ENCODE assay signal across 8 cellular contexts in the genomic region with DNA sequence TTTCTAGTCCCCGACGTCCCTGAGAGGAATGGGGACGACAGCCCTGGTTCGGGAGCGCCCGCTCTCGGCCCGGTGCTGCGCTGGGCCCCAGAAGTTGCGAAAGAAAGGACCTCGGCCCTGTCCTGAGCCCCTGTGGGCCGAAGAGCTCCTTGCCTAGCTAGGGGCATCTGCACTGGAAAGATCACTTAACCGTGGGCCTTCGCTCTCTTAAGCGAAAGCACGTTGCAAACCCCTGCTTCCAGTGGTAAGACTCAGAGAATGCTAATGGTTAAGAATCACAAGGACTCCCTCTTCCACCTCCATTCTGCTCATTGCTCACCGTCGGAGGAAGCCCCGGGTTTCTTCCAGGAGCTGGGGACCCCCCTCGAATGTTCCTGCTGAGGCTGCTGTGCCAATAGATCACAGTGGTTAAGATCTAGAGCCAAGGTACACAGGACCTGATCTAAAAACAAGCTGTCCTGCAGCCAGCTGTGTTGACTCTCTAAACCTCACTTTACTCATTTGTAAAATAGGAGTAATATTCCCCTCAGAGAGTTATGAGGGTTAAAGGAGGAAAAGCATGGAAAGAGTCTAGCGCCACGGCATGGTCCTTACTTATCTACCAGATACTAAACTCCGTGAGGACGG. TPM values are rescaled to one million over a fixed set of nuclear protein-coding genes. Genes with fewer than 3 reads are reported as not detected.
DNase-seq lines count a peak whose midpoint lies in the region; ATAC-seq, FAIRE-seq and TF ChIP-seq lines count a peak whose summit lies in the region.

No MANE protein-coding gene starts in this region.

- H3K36me3 Mint-ChIP-seq in activated T-cell treated with anti-CD3 and anti-CD28 coated beads, Interleukin-2, amount 50 U/mL, for 24 hours (ENCODE audit: low read depth), result peaks cover 52% of the 10 kb centered on the region
- peaks cover 24% of the 10 kb centered on the region for H3K36me3 Mint-ChIP-seq in osteocyte (ENCODE audit: unreplicated experiment)

- TF ChIP-seq POLR2A in endothelial cell of umbilical vein (IDR thresholded peaks at IDR 0.05; ENCODE audit: low read depth, low read length), result no peak

- H3K27ac ChIP-seq in OCI-LY7 (ENCODE audit: low read depth, low read length, poor library complexity, severe bottlenecking) (no peak overlapping the region), endothelial cell of umbilical vein (ENCODE audit: insufficient read depth, low read depth, low read length) (peak overlapping the region; percentile 74)

- dilution Hi-C loops in endothelial cell of umbilical vein (cut with MboI; ENCODE audit: extremely low pct_ligation_motif_present, low sequenced_read_pairs), result no loop called here

- DNase-seq in activated T-cell treated with anti-CD3 and anti-CD28 coated beads, Interleukin-2, amount 50 U/mL, for 24 hours, result no peak
- DNase-seq in activated T-cell treated with anti-CD3 and anti-CD28 coated beads, Interleukin-2, amount 50 U/mL, for 1 hour, result no peak
- DNase-seq in OCI-LY7 (ENCODE audit: low spot score) (no peak), endothelial cell of umbilical vein (ENCODE audit: low read depth, low spot score) (peak; percentile 41), osteocyte (ENCODE audit: extremely low spot score, unreplicated experiment) (no peak), SIG-M5 treated with dmso at 0.1 percent for 504 hours (lab: John Stamatoyannopoulos, UW; ENCODE audit: unreplicated experiment) (no peak)

- peak overlapping the region; percentile 87 for H3K4me3 Mint-ChIP-seq in activated T-cell treated with anti-CD3 and anti-CD28 coated beads, Interleukin-2, amount 50 U/mL, for 24 hours
- peak overlapping the region; percentile 82 for H3K4me3 Mint-ChIP-seq in osteocyte (ENCODE audit: unreplicated experiment)

- no peak for FAIRE-seq in endothelial cell of umbilical vein (lab: Jason Lieb, UNC)

- H3K4me1 ChIP-seq in OCI-LY7 (ENCODE audit: insufficient read depth, low read length, poor library complexity, severe bottlenecking), result peaks cover 7% of the 10 kb centered on the region
- peaks cover 12% of the 10 kb centered on the region for H3K4me1 ChIP-seq in endothelial cell of umbilical vein (ENCODE audit: control insufficient read depth, extremely low read depth, insufficient read depth, low read length)

- H3K27me3 ChIP-seq in endothelial cell of umbilical vein (ENCODE audit: control insufficient read depth in 2 of 2, insufficient read depth in 2 of 2, low read length in 2 of 2), result no peaks in the 10 kb centered on the region

- peaks cover 13% of the 10 kb centered on the region; the same call in 1 of the 2 replicates for H3K79me2 ChIP-seq in OCI-LY7 (ENCODE audit: insufficient read depth, low read depth, low read length)
- H3K79me2 ChIP-seq in endothelial cell of umbilical vein (ENCODE audit: control insufficient read depth, insufficient read depth, low read length), result peaks cover 38% of the 10 kb centered on the region

- H3K36me3 ChIP-seq in OCI-LY7 (ENCODE audit: insufficient read depth, low read length) (peaks cover 26% of the 10 kb centered on the region), endothelial cell of umbilical vein (ENCODE audit: control insufficient read depth in 2 of 2, extremely low read depth in 1 of 2, insufficient read depth in 2 of 2, low read length in 2 of 2) (peaks cover 0 to 2% of the 10 kb centered on the region in 2 experiments)

- H3K27ac Mint-ChIP-seq in activated T-cell treated with anti-CD3 and anti-CD28 coated beads, Interleukin-2, amount 50 U/mL, for 24 hours, result peak overlapping the region; percentile 82
- peak overlapping the region; percentile 73 for H3K27ac Mint-ChIP-seq in osteocyte (ENCODE audit: unreplicated experiment)

- no peaks in the 10 kb centered on the region for H3K9me2 ChIP-seq in OCI-LY7 (ENCODE audit: insufficient read depth, low read length)

- H3K4me2 ChIP-seq in OCI-LY7 (ENCODE audit: low read length), result peak overlapping the region; percentile 96
- peak overlapping the region; percentile 92 for H3K4me2 ChIP-seq in endothelial cell of umbilical vein (ENCODE audit: insufficient read depth, low read length)

- BruUV-seq in OCI-LY7 (replicated peaks; lab: Mats Ljungman, UMichigan), result no TSS peak
- TSS peak; percentile 39 for BruUV-seq in endothelial cell of umbilical vein (replicated peaks; lab: Mats Ljungman, UMichigan)

- ATAC-seq in GM21367 (IDR thresholded peaks at IDR 0.05; ENCODE audit: unreplicated experiment) (no peak), GM19035 (IDR thresholded peaks at IDR 0.05; ENCODE audit: unreplicated experiment) (no peak)

- no peak for TF ChIP-seq CTCF in OCI-LY7 (conservative IDR thresholded peaks at IDR 0.05; ENCODE audit: low read length)
- TF ChIP-seq CTCF in endothelial cell of umbilical vein (IDR thresholded peaks at IDR 0.05; ENCODE audit: extremely low read depth in 1 of 2, insufficient read depth in 1 of 2, low read depth in 1 of 2, low read length in 2 of 2), result no peak
- no peak for TF ChIP-seq CTCF in osteocyte (IDR thresholded peaks at IDR 0.05)

- no peaks in the 10 kb centered on the region for H3K9me3 ChIP-seq in OCI-LY7 (ENCODE audit: low read length)
- H3K9me3 ChIP-seq in endothelial cell of umbilical vein (replicated peaks; ENCODE audit: control insufficient read depth, insufficient read depth, low read length), result no peaks in the 10 kb centered on the region

- peaks cover 8% of the 10 kb centered on the region for H3K27me3 Mint-ChIP-seq in activated T-cell treated with anti-CD3 and anti-CD28 coated beads, Interleukin-2, amount 50 U/mL, for 24 hours
- H3K27me3 Mint-ChIP-seq in osteocyte (ENCODE audit: unreplicated experiment), result no peaks in the 10 kb centered on the region

- H2AFZ ChIP-seq in OCI-LY7 (ENCODE audit: low read length) (peak overlapping the region; percentile 100), endothelial cell of umbilical vein (ENCODE audit: low read depth, low read length) (peak overlapping the region; percentile 87)

- H3K9me3 Mint-ChIP-seq in activated T-cell treated with anti-CD3 and anti-CD28 coated beads, Interleukin-2, amount 50 U/mL, for 24 hours, result no peaks in the 10 kb centered on the region
- no peaks in the 10 kb centered on the region for H3K9me3 Mint-ChIP-seq in osteocyte (ENCODE audit: unreplicated experiment)

- peaks cover 41% of the 10 kb centered on the region for H3K4me1 Mint-ChIP-seq in activated T-cell treated with anti-CD3 and anti-CD28 coated beads, Interleukin-2, amount 50 U/mL, for 24 hours (ENCODE audit: low read depth)
- H3K4me1 Mint-ChIP-seq in osteocyte (ENCODE audit: unreplicated experiment), result peaks cover 25% of the 10 kb centered on the region

- POLR2A ChIA-PET in OCI-LY7 (lab: Charles Lee) (interaction anchor here (0.6 to 1.7 kb wide), 5 partner anchors 9 to 1375 kb away, joined by 3 to 9 read pairs (median 3); no protein-coding TSS in a partner anchor), endothelial cell of umbilical vein (lab: Charles Lee) (no interaction called here)

- intact Hi-C loops in OCI-LY7 (cut with micrococcal nuclease; ENCODE audit: unreplicated experiment) (loop anchor here (5.0 kb wide), 1 partner anchor 191 kb away; the partner anchor contains the start of gene PARK7), endothelial cell of umbilical vein (cut with micrococcal nuclease) (loop anchor here (1.0 to 10.0 kb wide), 3 partner anchors 12 to 987 kb away; partner anchors contain the start of gene CAMTA1)

- peak overlapping the region; percentile 92 for H3K9ac ChIP-seq in endothelial cell of umbilical vein (replicated peaks; ENCODE audit: extremely low read depth, insufficient read depth, low read length)

- H4K20me1 ChIP-seq in OCI-LY7 (ENCODE audit: insufficient read depth, low read length) (no peaks in the 10 kb centered on the region), endothelial cell of umbilical vein (replicated peaks; ENCODE audit: control insufficient read depth, extremely low read depth, insufficient read depth, low read length) (peaks cover 2% of the 10 kb centered on the region)

- H3K4me3 ChIP-seq in OCI-LY7 (ENCODE audit: low read depth, low read length, poor library complexity, severe bottlenecking) (peak overlapping the region; percentile 98), endothelial cell of umbilical vein (replicated peaks in 1 of 3; ENCODE audit: insufficient read depth in 1 of 3, low read depth in 1 of 3, low read length in 3 of 3) (peak overlapping the region; percentile 86 to 99 (median 96))

- H3K9me1 ChIP-seq in endothelial cell of umbilical vein (replicated peaks; ENCODE audit: control insufficient read depth, extremely low read depth, insufficient read depth, low read length), result no peaks in the 10 kb centered on the region

- CTCF ChIA-PET in OCI-LY7 (lab: Charles Lee; ENCODE audit: unreplicated experiment), result no interaction called here
- CTCF ChIA-PET in endothelial cell of umbilical vein (lab: Charles Lee), result interaction anchor here (0.7 to 1.8 kb wide), 6 partner anchors 16 to 104 kb away, joined by 3 to 7 read pairs (median 3); no protein-coding TSS in a partner anchor

TF ChIP-seq in endothelial cell of umbilical vein, 7 proteins besides CTCF, POLR2A, EP300 and RAD21 (continues in another document):
- TF ChIP-seq, protein P1, sequence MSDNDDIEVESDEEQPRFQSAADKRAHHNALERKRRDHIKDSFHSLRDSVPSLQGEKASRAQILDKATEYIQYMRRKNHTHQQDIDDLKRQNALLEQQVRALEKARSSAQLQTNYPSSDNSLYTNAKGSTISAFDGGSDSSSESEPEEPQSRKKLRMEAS (IDR thresholded peaks at IDR 0.05; ENCODE audit: insufficient read depth, insufficient read length), result no peak

RNA-seq across cellular contexts. Expression of gene VAMP3, which starts 0.7 kb away (rescaled TPM):
- 24.4 and 34.9 TPM in 2 replicates for total RNA-seq in OCI-LY7 (2014; rRNA removed; shearing (Covaris generic))
- total RNA-seq in OCI-LY7 (2022) (30.5 and 31.6 TPM in 2 replicates), endothelial cell of umbilical vein (137 and 148 TPM in 2 replicates), osteocyte (112 and 116 TPM in 2 replicates)
- polyA plus RNA-seq in endothelial cell of umbilical vein, result 87.9 and 100 TPM in 2 replicates
- polyA plus RNA-seq in endothelial cell of umbilical vein (2011; cell fraction: cytosol; rRNA removed), result 125 TPM in 2 replicates
- polyA plus RNA-seq in endothelial cell of umbilical vein (2011; cell fraction: nucleus; rRNA removed), result 49.9 and 53.6 TPM in 2 replicates
- polyA plus RNA-seq in endothelial cell of umbilical vein (2012), result 135 and 149 TPM in 2 replicates
- polyA minus RNA-seq in endothelial cell of umbilical vein, result 93.3 and 99.7 TPM in 2 replicates
- polyA minus RNA-seq in endothelial cell of umbilical vein (2011; cell fraction: cytosol; rRNA and poly(A)+ RNA removed), result 20.4 TPM
- 24.6 and 35.9 TPM in 2 replicates for polyA minus RNA-seq in endothelial cell of umbilical vein (2011; cell fraction: nucleus; rRNA and poly(A)+ RNA removed)

RNA-seq across cellular contexts. Expression of gene PER3, which starts 12.3 kb away (rescaled TPM):
- 9.0 and 12.0 TPM in 2 replicates for total RNA-seq in OCI-LY7 (2014; rRNA removed; shearing (Covaris generic))
- total RNA-seq in OCI-LY7 (2022) (13.1 and 15.9 TPM in 2 replicates), endothelial cell of umbilical vein (2.6 and 3.6 TPM in 2 replicates), osteocyte (8.5 and 8.8 TPM in 2 replicates)
- 2.3 and 2.5 TPM in 2 replicates for polyA plus RNA-seq in endothelial cell of umbilical vein
- polyA plus RNA-seq in endothelial cell of umbilical vein (2011; cell fraction: cytosol; rRNA removed), result 2.0 and 2.3 TPM in 2 replicates
- 4.1 and 5.2 TPM in 2 replicates for polyA plus RNA-seq in endothelial cell of umbilical vein (2011; cell fraction: nucleus; rRNA removed)
- polyA plus RNA-seq in endothelial cell of umbilical vein (2012), result 0.70 and 0.91 TPM in 2 replicates
- polyA minus RNA-seq in endothelial cell of umbilical vein, result 5.4 and 6.0 TPM in 2 replicates
- polyA minus RNA-seq in endothelial cell of umbilical vein (2011; cell fraction: cytosol; rRNA and poly(A)+ RNA removed), result 1.5 TPM
- 5.1 and 5.6 TPM in 2 replicates for polyA minus RNA-seq in endothelial cell of umbilical vein (2011; cell fraction: nucleus; rRNA and poly(A)+ RNA removed)
